In the genomic region with DNA sequence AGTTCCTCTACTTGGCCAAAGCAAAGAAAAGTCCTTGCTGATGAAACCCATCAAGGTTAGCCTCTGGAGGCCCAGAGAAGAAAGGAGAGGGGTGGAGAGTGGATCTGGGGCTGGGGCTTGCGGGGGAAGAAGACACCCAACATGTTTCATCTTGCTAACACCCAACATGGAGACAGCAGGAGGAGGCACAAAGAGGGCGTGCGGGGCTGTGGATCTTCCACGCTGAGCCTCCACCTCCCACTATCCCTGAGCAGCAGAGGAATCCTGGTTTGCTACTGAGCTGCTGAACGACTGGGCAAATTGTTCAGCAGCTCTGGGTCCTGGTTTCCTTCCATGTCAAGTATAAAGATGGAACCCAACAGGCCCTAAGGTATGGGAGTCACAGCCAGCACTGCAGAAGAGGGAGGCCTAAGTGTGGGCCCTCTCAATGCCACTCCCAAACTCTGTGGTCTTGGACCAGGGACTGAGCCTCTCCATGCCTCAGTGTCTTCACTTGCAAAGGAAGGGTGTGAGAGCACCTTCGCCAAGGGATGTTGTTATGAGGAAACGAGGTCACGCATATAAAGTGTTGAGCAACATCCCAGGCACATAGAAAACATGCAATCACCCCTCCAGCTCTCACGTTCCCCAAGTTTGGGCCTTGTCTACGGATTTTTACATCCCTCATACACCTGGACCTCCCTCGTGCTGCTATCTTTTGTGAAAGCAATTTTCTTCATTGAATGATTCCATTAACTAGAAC, we compare ENCODE assay signal across 14 cellular contexts.
DNase-seq lines count a peak whose midpoint lies in the region; ATAC-seq and TF ChIP-seq lines count a peak whose summit lies in the region.
"Had no signal": no experiment of that assay in that cellular context is flagged by ENCODE, and none has a peak within 500 bp of the region (broad histone marks: within the 10 kb centered on the region; RNA-seq: fewer than 3 reads in every experiment).

No MANE protein-coding gene starts in this region.

- H3K4me1 ChIP-seq in MM.1S (ENCODE audit: low read length): peaks cover 44% of the 10 kb centered on the region

- H4K20me1 ChIP-seq in MM.1S (ENCODE audit: insufficient read depth, low read length): no peaks in the 10 kb centered on the region

- no peak overlapping the region for H3K4me3 Mint-ChIP-seq in activated CD4-positive, alpha-beta memory T cell treated with anti-CD3 and anti-CD28 coated beads, Interleukin-2, amount 10 ng/mL, durations not matched to agents 7 days and 5 days
- H3K4me3 Mint-ChIP-seq in activated CD4-positive, alpha-beta memory T cell treated with anti-CD3 and anti-CD28 coated beads for 36 hours: no peak overlapping the region
- H3K4me3 Mint-ChIP-seq in activated naive CD8-positive, alpha-beta T cell treated with anti-CD3 and anti-CD28 coated beads, Interleukin-2, amount 10 ng/mL, durations not matched to agents 7 days and 5 days: peak overlapping the region; percentile 64
- H3K4me3 Mint-ChIP-seq: nephron progenitor cell had no signal

- no peaks in the 10 kb centered on the region for H3K27me3 ChIP-seq in MM.1S (replicated peaks; ENCODE audit: insufficient read depth, low read length)

- no peak for ATAC-seq in activated naive CD8-positive, alpha-beta T cell treated with anti-CD3 and anti-CD28 coated beads, Interleukin-2, amount 10 ng/mL, durations not matched to agents 7 days and 5 days (ENCODE audit: low read depth)

- H3K27ac ChIP-seq in MM.1S (ENCODE audit: low read length): peak overlapping the region; percentile 88

- no peaks in the 10 kb centered on the region for H3K36me3 ChIP-seq in MM.1S (replicated peaks; ENCODE audit: insufficient read depth, low read length)

- no peaks in the 10 kb centered on the region for H3K9me2 ChIP-seq in MM.1S (replicated peaks; ENCODE audit: insufficient read depth, low read length)

- peaks cover 24% of the 10 kb centered on the region for H3F3A ChIP-seq in MM.1S (ENCODE audit: insufficient read depth, low read length)

- peaks cover 46% of the 10 kb centered on the region for H3K36me3 Mint-ChIP-seq in activated CD4-positive, alpha-beta memory T cell treated with anti-CD3 and anti-CD28 coated beads, Interleukin-2, amount 10 ng/mL, durations not matched to agents 7 days and 5 days (ENCODE audit: low read depth)
- peaks cover 4% of the 10 kb centered on the region for H3K36me3 Mint-ChIP-seq in activated CD4-positive, alpha-beta memory T cell treated with anti-CD3 and anti-CD28 coated beads for 36 hours
- H3K36me3 Mint-ChIP-seq in activated naive CD8-positive, alpha-beta T cell treated with anti-CD3 and anti-CD28 coated beads, Interleukin-2, amount 10 ng/mL, durations not matched to agents 7 days and 5 days: peaks cover 26% of the 10 kb centered on the region

- no peak for TF ChIP-seq CTCF in MM.1S (IDR thresholded peaks at IDR 0.05; ENCODE audit: low read length)

- intact Hi-C loops in activated CD4-positive, alpha-beta memory T cell treated with anti-CD3 and anti-CD28 coated beads for 36 hours (cut with micrococcal nuclease): no loop called here
- intact Hi-C loops in posterior vena cava (cut with DNase I): loop anchor here in 1 of 2 donors (10.0 kb wide), 1 partner anchor 117 kb away; no protein-coding TSS in a partner anchor

- peak overlapping the region; percentile 39 for H3K9ac ChIP-seq in MM.1S (ENCODE audit: low read length)

- H3K4me1 Mint-ChIP-seq in activated CD4-positive, alpha-beta memory T cell treated with anti-CD3 and anti-CD28 coated beads, Interleukin-2, amount 10 ng/mL, durations not matched to agents 7 days and 5 days: peaks cover 73% of the 10 kb centered on the region
- H3K4me1 Mint-ChIP-seq in activated CD4-positive, alpha-beta memory T cell treated with anti-CD3 and anti-CD28 coated beads for 36 hours (ENCODE audit: low read depth): peaks cover 53% of the 10 kb centered on the region
- peaks cover 75% of the 10 kb centered on the region for H3K4me1 Mint-ChIP-seq in activated naive CD8-positive, alpha-beta T cell treated with anti-CD3 and anti-CD28 coated beads, Interleukin-2, amount 10 ng/mL, durations not matched to agents 7 days and 5 days

- CTCF ChIA-PET in activated CD4-positive, alpha-beta memory T cell treated with anti-CD3 and anti-CD28 coated beads, Interleukin-2, amount 10 ng/mL, durations not matched to agents 7 days and 5 days (lab: Charles Lee): interaction anchor here (0.7 to 3.9 kb wide), 7 partner anchors 11 to 535 kb away, joined by 3 to 23 read pairs (median 4); no protein-coding TSS in a partner anchor
- CTCF ChIA-PET in activated CD4-positive, alpha-beta memory T cell treated with anti-CD3 and anti-CD28 coated beads for 36 hours (lab: Charles Lee): interaction anchor here (0.6 kb wide), 1 partner anchor 60 kb away, joined by 3 read pairs; no protein-coding TSS in a partner anchor

- DNase-seq in activated CD4-positive, alpha-beta memory T cell treated with anti-CD3 and anti-CD28 coated beads, Interleukin-2, amount 10 ng/mL, durations not matched to agents 7 days and 5 days: no peak
- DNase-seq in activated CD4-positive, alpha-beta memory T cell treated with anti-CD3 and anti-CD28 coated beads for 36 hours: no peak
- DNase-seq in MM.1S: no peak
- DNase-seq in activated naive CD8-positive, alpha-beta T cell treated with anti-CD3 and anti-CD28 coated beads, Interleukin-2, amount 10 ng/mL, durations not matched to agents 7 days and 5 days: no peak
- DNase-seq in posterior vena cava (ENCODE audit: low spot score): peak; percentile 38
- no peak for DNase-seq in ureter (ENCODE audit: low spot score)
- no peak for DNase-seq in NCI-H82 (lab: John Stamatoyannopoulos, UW)
- DNase-seq in GM19240 (ENCODE audit: insufficient read length, low spot score): no peak
- DNase-seq: amygdala, Calu3, dermis blood vessel endothelial cell, NCI-H1105 treated with DMSO at 0.1 percent for 48 hours, nephron progenitor cell, T-helper 9 cell had no signal

- 0 out of 2 replicates have a peak overlapping the region, but pooled peaks have one; percentile 12 for H3K4me3 ChIP-seq in MM.1S (ENCODE audit: low read length)

- H3K79me2 ChIP-seq in MM.1S (ENCODE audit: low read length): peaks cover 31% of the 10 kb centered on the region

- no peaks in the 10 kb centered on the region for H3K9me3 ChIP-seq in MM.1S (replicated peaks; ENCODE audit: insufficient read depth, low read length)

- peak overlapping the region; percentile 98 for H3K27ac Mint-ChIP-seq in activated CD4-positive, alpha-beta memory T cell treated with anti-CD3 and anti-CD28 coated beads, Interleukin-2, amount 10 ng/mL, durations not matched to agents 7 days and 5 days
- no peak overlapping the region for H3K27ac Mint-ChIP-seq in activated CD4-positive, alpha-beta memory T cell treated with anti-CD3 and anti-CD28 coated beads for 36 hours
- peak overlapping the region; percentile 94 for H3K27ac Mint-ChIP-seq in activated naive CD8-positive, alpha-beta T cell treated with anti-CD3 and anti-CD28 coated beads, Interleukin-2, amount 10 ng/mL, durations not matched to agents 7 days and 5 days

- no peaks in the 10 kb centered on the region for H3K9me3 Mint-ChIP-seq in activated CD4-positive, alpha-beta memory T cell treated with anti-CD3 and anti-CD28 coated beads, Interleukin-2, amount 10 ng/mL, durations not matched to agents 7 days and 5 days
- no peaks in the 10 kb centered on the region for H3K9me3 Mint-ChIP-seq in activated CD4-positive, alpha-beta memory T cell treated with anti-CD3 and anti-CD28 coated beads for 36 hours
- no peaks in the 10 kb centered on the region for H3K9me3 Mint-ChIP-seq in activated naive CD8-positive, alpha-beta T cell treated with anti-CD3 and anti-CD28 coated beads, Interleukin-2, amount 10 ng/mL, durations not matched to agents 7 days and 5 days
- H3K9me3 Mint-ChIP-seq: nephron progenitor cell had no signal

- POLR2A ChIA-PET in activated CD4-positive, alpha-beta memory T cell treated with anti-CD3 and anti-CD28 coated beads, Interleukin-2, amount 10 ng/mL, durations not matched to agents 7 days and 5 days (lab: Charles Lee): interaction anchor here (0.8 to 10.5 kb wide), 9 partner anchors 17 to 124 kb away, joined by 3 to 353 read pairs (median 5); partner anchors contain the start of gene XYLT1
- POLR2A ChIA-PET in activated CD4-positive, alpha-beta memory T cell treated with anti-CD3 and anti-CD28 coated beads for 36 hours (lab: Charles Lee): interaction anchor here (1.7 kb wide), 1 partner anchor 21 kb away, joined by 6 read pairs; no protein-coding TSS in a partner anchor
- POLR2A ChIA-PET in activated naive CD8-positive, alpha-beta T cell treated with anti-CD3 and anti-CD28 coated beads, Interleukin-2, amount 10 ng/mL, durations not matched to agents 7 days and 5 days (lab: Charles Lee): interaction anchor here (1.0 to 6.8 kb wide), 8 partner anchors 9 to 123 kb away, joined by 3 to 216 read pairs (median 8); no protein-coding TSS in a partner anchor

- no peak overlapping the region for H2AFZ ChIP-seq in MM.1S (ENCODE audit: low read length)

- no peaks in the 10 kb centered on the region for H3K27me3 Mint-ChIP-seq in activated CD4-positive, alpha-beta memory T cell treated with anti-CD3 and anti-CD28 coated beads, Interleukin-2, amount 10 ng/mL, durations not matched to agents 7 days and 5 days
- H3K27me3 Mint-ChIP-seq in activated CD4-positive, alpha-beta memory T cell treated with anti-CD3 and anti-CD28 coated beads for 36 hours: no peaks in the 10 kb centered on the region
- no peaks in the 10 kb centered on the region for H3K27me3 Mint-ChIP-seq in activated naive CD8-positive, alpha-beta T cell treated with anti-CD3 and anti-CD28 coated beads, Interleukin-2, amount 10 ng/mL, durations not matched to agents 7 days and 5 days

- peak overlapping the region; percentile 55 for H3K4me2 ChIP-seq in MM.1S (ENCODE audit: low read depth, low read length)
